In the genomic region with DNA sequence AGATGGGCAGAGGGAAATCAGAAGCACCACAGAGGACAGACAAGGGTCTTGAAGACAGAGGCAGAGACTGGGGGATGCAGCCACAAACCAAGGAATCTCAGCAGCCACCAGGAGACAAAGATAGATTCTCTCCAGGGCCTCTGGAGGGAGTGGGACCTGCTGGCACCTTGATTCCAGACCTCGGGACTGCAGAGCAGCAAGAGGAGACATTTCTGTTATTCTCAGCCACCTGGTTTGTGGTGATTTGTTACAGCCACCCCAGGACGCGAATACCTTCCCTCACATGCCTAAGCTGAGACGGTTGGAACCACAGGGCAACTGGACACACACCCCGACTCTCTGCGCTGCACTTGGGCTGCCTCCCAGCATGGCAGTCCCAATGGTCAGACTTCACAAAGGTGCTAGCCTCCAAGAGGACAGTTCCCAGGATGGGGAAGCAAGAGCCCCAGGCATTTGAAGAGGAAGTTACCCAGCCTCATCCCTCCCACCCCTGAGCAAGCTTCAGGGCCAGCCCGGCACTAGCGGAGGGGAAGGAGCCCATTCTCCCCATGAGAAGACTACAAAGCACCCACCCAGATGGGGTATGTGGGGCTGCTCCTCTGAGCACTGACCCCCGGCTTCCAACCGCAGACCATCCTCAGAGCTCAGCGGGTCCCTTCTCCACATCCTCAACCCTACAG, we compare ENCODE assay signal across 18 cellular contexts.
A peak's percentile ranks its signal among the peaks of the same experiment; 100 is the strongest.
DNase-seq lines count a peak whose midpoint lies in the region; ATAC-seq and TF ChIP-seq lines count a peak whose summit lies in the region.
"Had no signal": no experiment of that assay in that cellular context is flagged by ENCODE, and none has a peak within 500 bp of the region (broad histone marks: within the 10 kb centered on the region; RNA-seq: fewer than 3 reads in every experiment).

No MANE protein-coding gene starts in this region.

- CTCF ChIA-PET in PC-3 (lab: Charles Lee) = no interaction called here

- H3K4me2 ChIP-seq in PC-3 (ENCODE audit: low read length) (no peak overlapping the region), mesenchymal stem cell (ENCODE audit: low read length, poor library complexity, severe bottlenecking) (no peak overlapping the region)

- H3K9ac ChIP-seq in PC-3 (ENCODE audit: low read length) = no peak overlapping the region
- no peak overlapping the region for H3K9ac ChIP-seq in mesenchymal stem cell (ENCODE audit: low read length)

- 0 out of 2 replicates have a peak, but pooled peaks cover 4% of the 10 kb centered on the region for H3K9me3 ChIP-seq in PC-3 (ENCODE audit: low read length)
- peaks cover 27% of the 10 kb centered on the region for H3K9me3 ChIP-seq in mesenchymal stem cell (ENCODE audit: control insufficient read depth, low read length)
- H3K9me3 ChIP-seq in upper lobe of right lung = no peaks in the 10 kb centered on the region

- no peak for TF ChIP-seq CTCF in PC-3 (conservative IDR thresholded peaks at IDR 0.05; ENCODE audit: low read depth, low read length)
- no peak for TF ChIP-seq CTCF in upper lobe of right lung (IDR thresholded peaks at IDR 0.05)

- no peaks in the 10 kb centered on the region for H4K20me1 ChIP-seq in PC-3 (ENCODE audit: low read length)

- H3K4ac ChIP-seq in mesenchymal stem cell (ENCODE audit: low read depth in 1 of 2, low read length in 2 of 2) = no peak overlapping the region

- H2AK5ac ChIP-seq in mesenchymal stem cell (ENCODE audit: low read length, severe bottlenecking) = no peak overlapping the region

- no peaks in the 10 kb centered on the region for H3K9me2 ChIP-seq in PC-3 (replicated peaks; ENCODE audit: low read length)

- DNase-seq in activated effector memory CD4-positive, alpha-beta T cell treated with anti-CD3 and anti-CD28 coated beads, Interleukin-2, amount 50 U/mL, for 16 hours = peak; percentile 57
- DNase-seq in activated effector memory CD4-positive, alpha-beta T cell treated with Interleukin-2 at 50 U/mL for 16 hours = no peak
- DNase-seq in PC-3 (no peak), mesenchymal stem cell (no peak), upper lobe of right lung (no peak), erythroblast (lab: John Stamatoyannopoulos, UW) (no peak), AG08395 (ENCODE audit: low spot score) (no peak)
- DNase-seq: C1 segment of cervical spinal cord, H7, HFFc6, KBM-7, NCI-H1417, NCI-H187, NCI-H2107, NCI-H2227 treated with DMSO at 0.1 percent for 48 hours, NCI-H510A treated with DMSO at 0.1 percent for 48 hours, NCI-H82 had no signal

- no TSS peak for BruUV-seq in PC-3 (replicated peaks; lab: Mats Ljungman, UMichigan)

- peak overlapping the region; percentile 61; the same call in 1 of the 2 replicates for H3K27ac ChIP-seq in PC-3 (ENCODE audit: low read length)
- H3K27ac ChIP-seq in mesenchymal stem cell (ENCODE audit: low read length, poor library complexity, severe bottlenecking) = no peak overlapping the region
- H3K27ac ChIP-seq in upper lobe of right lung = no peak overlapping the region

- no peaks in the 10 kb centered on the region for H3K27me3 ChIP-seq in PC-3 (ENCODE audit: low read length)
- H3K27me3 ChIP-seq in mesenchymal stem cell (ENCODE audit: control insufficient read depth in 1 of 2, insufficient read depth in 1 of 2, low read length in 2 of 2) = no peaks in the 10 kb centered on the region
- peaks cover 7% of the 10 kb centered on the region for H3K27me3 ChIP-seq in upper lobe of right lung

- no peak overlapping the region for H3K14ac ChIP-seq in mesenchymal stem cell (ENCODE audit: low read length in 2 of 2)

- WGBS in mesenchymal stem cell = 70% methylated on average over 10 of the region's 11 CpGs

- no peak overlapping the region for H2BK12ac ChIP-seq in mesenchymal stem cell (ENCODE audit: low read length in 2 of 2)

- H2BK15ac ChIP-seq in mesenchymal stem cell (ENCODE audit: low read depth, poor library complexity, severe bottlenecking) = peak overlapping the region; percentile 61

- no peak for TF ChIP-seq POLR2A in erythroblast (IDR thresholded peaks at IDR 0.05; ENCODE audit: low read length)

- H3K79me1 ChIP-seq in mesenchymal stem cell (replicated peaks; ENCODE audit: low read length, poor library complexity, severe bottlenecking) = no peaks in the 10 kb centered on the region

- H3K79me2 ChIP-seq in PC-3 (ENCODE audit: low read length) = no peaks in the 10 kb centered on the region

- H4K8ac ChIP-seq in mesenchymal stem cell (ENCODE audit: low read length) = no peak overlapping the region

- ATAC-seq in PC-3 (no peak), upper lobe of right lung (peak; percentile 44)
- ATAC-seq: HepG2 had no signal

- H3K4me3 ChIP-seq in PC-3 (ENCODE audit: low read length) (no peak overlapping the region), mesenchymal stem cell (ENCODE audit: insufficient read depth in 1 of 2, low read depth in 1 of 2, low read length in 2 of 2) (no peak overlapping the region), upper lobe of right lung (no peak overlapping the region)

- no peak overlapping the region for H2BK120ac ChIP-seq in mesenchymal stem cell (ENCODE audit: low read depth, low read length)

- H3K4me1 ChIP-seq in PC-3 (ENCODE audit: insufficient read depth, low read length) (peaks cover 18% of the 10 kb centered on the region), mesenchymal stem cell (ENCODE audit: control insufficient read depth, insufficient read depth, low read depth, low read length) (peaks cover 4% of the 10 kb centered on the region), upper lobe of right lung (no peaks in the 10 kb centered on the region)

- H3K23ac ChIP-seq in mesenchymal stem cell (ENCODE audit: low read length in 2 of 2) = no peak overlapping the region

- POLR2A ChIA-PET in PC-3 (lab: Charles Lee; ENCODE audit: unreplicated experiment) = no interaction called here

- no peak overlapping the region for H3K18ac ChIP-seq in mesenchymal stem cell (ENCODE audit: low read depth in 1 of 2, low read length in 2 of 2)

- H4K91ac ChIP-seq in mesenchymal stem cell (ENCODE audit: low read length) = no peak overlapping the region

- H2AFZ ChIP-seq in PC-3 (ENCODE audit: low read length) (no peak overlapping the region), mesenchymal stem cell (ENCODE audit: low read depth, low read length) (no peak overlapping the region)

- intact Hi-C loops in PC-3 (cut with micrococcal nuclease) (loop anchor here (1.0 kb wide), 2 partner anchors 59 to 266 kb away; no protein-coding TSS in a partner anchor), upper lobe of right lung (cut with DNase I) (no loop called here)

- H3K36me3 ChIP-seq in PC-3 (ENCODE audit: low read depth, low read length) (no peaks in the 10 kb centered on the region), mesenchymal stem cell (ENCODE audit: control insufficient read depth in 1 of 2, insufficient read depth in 2 of 2, low read depth in 1 of 2, low read length in 2 of 2) (no peaks in the 10 kb centered on the region), upper lobe of right lung (no peaks in the 10 kb centered on the region)

- H3F3A ChIP-seq in PC-3 (ENCODE audit: low read length, unreplicated experiment) = no peaks in the 10 kb centered on the region

- no peak overlapping the region for H2BK5ac ChIP-seq in mesenchymal stem cell (ENCODE audit: low read depth, low read length, poor library complexity, severe bottlenecking)
